1 cellular context compared by ENCODE assay signal in the genomic region with DNA sequence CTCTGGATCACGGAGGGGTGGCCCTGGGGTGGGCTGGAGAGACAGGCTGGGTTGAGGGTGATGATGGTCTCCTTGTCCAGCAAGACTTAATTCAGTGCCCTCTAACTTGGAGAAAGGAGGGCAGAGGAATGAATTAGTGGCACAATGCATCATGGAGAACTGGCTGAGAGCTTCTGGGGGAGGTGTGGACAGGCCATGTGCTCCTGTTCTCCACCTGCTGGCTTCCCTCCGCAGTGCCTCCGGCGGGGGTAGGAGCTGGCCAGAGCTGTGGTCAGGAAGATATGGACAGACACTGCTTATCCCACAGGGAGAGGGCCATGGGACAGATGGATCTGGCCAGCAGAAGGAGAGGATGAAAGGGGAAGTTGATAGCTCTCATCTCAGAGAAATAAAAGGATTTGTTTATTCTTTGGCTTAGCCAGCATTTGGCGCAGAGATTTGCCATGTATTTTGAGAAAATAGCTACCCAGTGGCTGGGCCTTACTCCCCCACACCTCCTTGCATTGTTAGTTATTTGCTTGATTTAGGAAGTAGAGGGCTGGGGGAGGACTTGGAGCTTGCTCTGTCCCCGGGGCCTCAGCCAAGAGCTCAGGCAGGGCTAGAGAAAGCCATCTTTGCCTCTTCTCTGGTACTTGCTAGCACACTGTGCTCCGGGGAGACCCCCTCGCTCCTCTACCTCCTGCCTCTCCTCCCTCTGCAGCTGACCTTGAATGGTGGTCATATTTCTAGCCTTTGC.
TF ChIP-seq lines count a peak whose summit lies in the region.

No MANE protein-coding gene starts in this region.

TF ChIP-seq in GM23338, 12 proteins besides CTCF, POLR2A, EP300 and RAD21 (continued from another document):
- TF ChIP-seq, protein P1, sequence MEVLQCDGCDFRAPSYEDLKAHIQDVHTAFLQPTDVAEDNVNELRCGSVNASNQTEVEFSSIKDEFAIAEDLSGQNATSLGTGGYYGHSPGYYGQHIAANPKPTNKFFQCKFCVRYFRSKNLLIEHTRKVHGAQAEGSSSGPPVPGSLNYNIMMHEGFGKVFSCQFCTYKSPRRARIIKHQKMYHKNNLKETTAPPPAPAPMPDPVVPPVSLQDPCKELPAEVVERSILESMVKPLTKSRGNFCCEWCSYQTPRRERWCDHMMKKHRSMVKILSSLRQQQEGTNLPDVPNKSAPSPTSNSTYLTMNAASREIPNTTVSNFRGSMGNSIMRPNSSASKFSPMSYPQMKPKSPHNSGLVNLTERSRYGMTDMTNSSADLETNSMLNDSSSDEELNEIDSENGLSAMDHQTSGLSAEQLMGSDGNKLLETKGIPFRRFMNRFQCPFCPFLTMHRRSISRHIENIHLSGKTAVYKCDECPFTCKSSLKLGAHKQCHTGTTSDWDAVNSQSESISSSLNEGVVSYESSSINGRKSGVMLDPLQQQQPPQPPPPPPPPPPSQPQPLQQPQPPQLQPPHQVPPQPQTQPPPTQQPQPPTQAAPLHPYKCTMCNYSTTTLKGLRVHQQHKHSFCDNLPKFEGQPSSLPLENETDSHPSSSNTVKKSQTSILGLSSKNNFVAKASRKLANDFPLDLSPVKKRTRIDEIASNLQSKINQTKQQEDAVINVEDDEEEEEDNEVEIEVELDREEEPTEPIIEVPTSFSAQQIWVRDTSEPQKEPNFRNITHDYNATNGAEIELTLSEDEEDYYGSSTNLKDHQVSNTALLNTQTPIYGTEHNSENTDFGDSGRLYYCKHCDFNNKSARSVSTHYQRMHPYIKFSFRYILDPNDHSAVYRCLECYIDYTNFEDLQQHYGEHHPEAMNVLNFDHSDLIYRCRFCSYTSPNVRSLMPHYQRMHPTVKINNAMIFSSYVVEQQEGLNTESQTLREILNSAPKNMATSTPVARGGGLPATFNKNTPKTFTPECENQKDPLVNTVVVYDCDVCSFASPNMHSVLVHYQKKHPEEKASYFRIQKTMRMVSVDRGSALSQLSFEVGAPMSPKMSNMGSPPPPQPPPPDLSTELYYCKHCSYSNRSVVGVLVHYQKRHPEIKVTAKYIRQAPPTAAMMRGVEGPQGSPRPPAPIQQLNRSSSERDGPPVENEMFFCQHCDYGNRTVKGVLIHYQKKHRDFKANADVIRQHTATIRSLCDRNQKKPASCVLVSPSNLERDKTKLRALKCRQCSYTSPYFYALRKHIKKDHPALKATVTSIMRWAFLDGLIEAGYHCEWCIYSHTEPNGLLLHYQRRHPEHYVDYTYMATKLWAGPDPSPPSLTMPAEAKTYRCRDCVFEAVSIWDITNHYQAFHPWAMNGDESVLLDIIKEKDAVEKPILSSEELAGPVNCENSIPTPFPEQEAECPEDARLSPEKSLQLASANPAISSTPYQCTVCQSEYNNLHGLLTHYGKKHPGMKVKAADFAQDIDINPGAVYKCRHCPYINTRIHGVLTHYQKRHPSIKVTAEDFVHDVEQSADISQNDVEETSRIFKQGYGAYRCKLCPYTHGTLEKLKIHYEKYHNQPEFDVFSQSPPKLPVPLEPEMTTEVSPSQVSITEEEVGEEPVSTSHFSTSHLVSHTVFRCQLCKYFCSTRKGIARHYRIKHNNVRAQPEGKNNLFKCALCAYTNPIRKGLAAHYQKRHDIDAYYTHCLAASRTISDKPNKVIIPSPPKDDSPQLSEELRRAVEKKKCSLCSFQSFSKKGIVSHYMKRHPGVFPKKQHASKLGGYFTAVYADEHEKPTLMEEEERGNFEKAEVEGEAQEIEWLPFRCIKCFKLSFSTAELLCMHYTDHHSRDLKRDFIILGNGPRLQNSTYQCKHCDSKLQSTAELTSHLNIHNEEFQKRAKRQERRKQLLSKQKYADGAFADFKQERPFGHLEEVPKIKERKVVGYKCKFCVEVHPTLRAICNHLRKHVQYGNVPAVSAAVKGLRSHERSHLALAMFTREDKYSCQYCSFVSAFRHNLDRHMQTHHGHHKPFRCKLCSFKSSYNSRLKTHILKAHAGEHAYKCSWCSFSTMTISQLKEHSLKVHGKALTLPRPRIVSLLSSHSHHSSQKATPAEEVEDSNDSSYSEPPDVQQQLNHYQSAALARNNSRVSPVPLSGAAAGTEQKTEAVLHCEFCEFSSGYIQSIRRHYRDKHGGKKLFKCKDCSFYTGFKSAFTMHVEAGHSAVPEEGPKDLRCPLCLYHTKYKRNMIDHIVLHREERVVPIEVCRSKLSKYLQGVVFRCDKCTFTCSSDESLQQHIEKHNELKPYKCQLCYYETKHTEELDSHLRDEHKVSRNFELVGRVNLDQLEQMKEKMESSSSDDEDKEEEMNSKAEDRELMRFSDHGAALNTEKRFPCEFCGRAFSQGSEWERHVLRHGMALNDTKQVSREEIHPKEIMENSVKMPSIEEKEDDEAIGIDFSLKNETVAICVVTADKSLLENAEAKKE (CRISPR knock-in tag; IDR thresholded peaks at IDR 0.05) = no peak
